8 cellular contexts compared by ENCODE assay signal in the genomic region with DNA sequence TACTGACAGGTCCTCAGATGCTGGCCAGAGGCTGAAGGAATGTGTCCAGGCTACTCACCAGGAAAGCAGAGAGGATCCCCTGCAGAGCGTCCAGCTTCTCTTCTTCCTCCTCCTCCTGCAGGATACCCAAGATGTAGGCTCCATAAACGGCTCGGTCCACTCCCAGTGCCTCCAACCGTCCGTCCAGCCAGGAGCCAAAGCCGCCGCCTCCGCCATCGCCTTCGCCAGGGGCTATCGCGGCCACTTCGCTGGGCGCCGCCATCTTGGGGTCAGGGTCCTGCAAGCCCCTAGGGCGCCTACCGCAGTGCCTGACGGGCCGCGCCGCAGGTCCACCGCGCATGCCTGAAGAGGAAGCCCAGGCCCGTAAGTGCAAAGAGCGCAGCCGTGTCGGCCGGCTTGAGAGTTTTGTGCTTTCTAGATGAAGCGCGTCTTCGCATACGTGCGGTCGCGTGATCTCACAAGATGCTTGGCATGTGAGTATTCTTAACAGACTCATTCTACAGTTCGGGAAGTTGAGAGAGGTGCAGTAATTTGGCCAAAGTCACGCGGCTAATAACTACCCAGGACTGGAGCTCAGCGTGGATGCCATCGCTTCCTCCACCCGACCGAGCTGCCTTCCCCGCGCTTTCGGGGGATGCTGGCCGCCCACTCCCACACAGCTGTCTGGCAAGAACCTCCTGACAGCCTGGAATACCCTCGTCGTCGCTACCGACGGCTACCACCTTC. TPM values are rescaled to one million over a fixed set of nuclear protein-coding genes. Genes with fewer than 3 reads are reported as not detected.
DNase-seq lines count a peak whose midpoint lies in the region; ATAC-seq lines count a peak whose summit lies in the region.

A gene with protein sequence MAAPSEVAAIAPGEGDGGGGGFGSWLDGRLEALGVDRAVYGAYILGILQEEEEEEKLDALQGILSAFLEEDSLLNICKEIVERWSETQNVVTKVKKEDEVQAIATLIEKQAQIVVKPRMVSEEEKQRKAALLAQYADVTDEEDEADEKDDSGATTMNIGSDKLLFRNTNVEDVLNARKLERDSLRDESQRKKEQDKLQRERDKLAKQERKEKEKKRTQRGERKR (minus strand): TSS at position 285 of the 726 bp plus-strand sequence. CDS start 23 bp downstream, at position 262.

- peak within 1 kb of the TSS; percentile 82 for H3K27ac ChIP-seq in cingulate gyrus (ENCODE audit: low read depth, low read length)
- H3K27ac ChIP-seq in layer of hippocampus (ENCODE audit: low read depth, low read length), result peak within 1 kb of the TSS; percentile 78

- H3K27ac Mint-ChIP-seq in activated CD4-positive, alpha-beta T cell treated with anti-CD3 and anti-CD28 coated beads for 36 hours, result peak within 1 kb of the TSS; percentile 93

- intact Hi-C loops in activated CD4-positive, alpha-beta T cell treated with anti-CD3 and anti-CD28 coated beads for 36 hours (cut with DNase I, micrococcal nuclease), result loop anchor here (1.0 to 2.0 kb wide), 4 partner anchors 19 to 371 kb away; a partner anchor contains a TSS

- POLR2A ChIA-PET in activated CD4-positive, alpha-beta T cell treated with anti-CD3 and anti-CD28 coated beads for 36 hours (lab: Charles Lee), result interaction anchor here (0.6 to 1.8 kb wide), 3 partner anchors 19 to 211 kb away, joined by 3 to 6 read pairs (median 3); a partner anchor contains a TSS

- no peaks in the 10 kb centered on the region for H3K9me3 Mint-ChIP-seq in activated CD4-positive, alpha-beta T cell treated with anti-CD3 and anti-CD28 coated beads for 36 hours (ENCODE audit: low read depth)

- CTCF ChIA-PET in activated CD4-positive, alpha-beta T cell treated with anti-CD3 and anti-CD28 coated beads for 36 hours (lab: Charles Lee), result interaction anchor here (0.7 to 1.0 kb wide), 2 partner anchors 44 to 156 kb away, joined by 3 to 5 read pairs; no protein-coding TSS in a partner anchor

- peaks cover 8% of the 10 kb centered on the region for H3K36me3 Mint-ChIP-seq in activated CD4-positive, alpha-beta T cell treated with anti-CD3 and anti-CD28 coated beads for 36 hours (ENCODE audit: low read depth)

- no peaks in the 10 kb centered on the region for H3K27me3 ChIP-seq in layer of hippocampus (ENCODE audit: control insufficient read depth, insufficient read depth, low read length)

- H3K4me3 Mint-ChIP-seq in activated CD4-positive, alpha-beta T cell treated with anti-CD3 and anti-CD28 coated beads for 36 hours, result peak within 1 kb of the TSS; percentile 86

- H3K4me1 Mint-ChIP-seq in activated CD4-positive, alpha-beta T cell treated with anti-CD3 and anti-CD28 coated beads for 36 hours, result peaks cover 26% of the 10 kb centered on the region

- DNase-seq in AG08395 (ENCODE audit: low spot score) (peak; percentile 98), NCI-H524 treated with DMSO at 0.1 percent for 48 hours (lab: John Stamatoyannopoulos, UW) (peak; percentile 63)
- peak; percentile 95 for DNase-seq in activated CD4-positive, alpha-beta T cell treated with anti-CD3 and anti-CD28 coated beads for 36 hours
- DNase-seq in stimulated activated CD4-positive, alpha-beta T cell treated with anti-CD3 and anti-CD28 coated beads, Interleukin-1b, Interleukin-23, amount 100 ng/mL, for 24 hours (ENCODE audit: low read depth in 4 of 4, low spot score in 1 of 4), result peak; percentile 85 to 87 (median 86)

- ATAC-seq in GM19023 (IDR thresholded peaks at IDR 0.05; ENCODE audit: unreplicated experiment) (peak; percentile 91), HG03439 (IDR thresholded peaks at IDR 0.05; ENCODE audit: unreplicated experiment) (peak; percentile 87)
- ATAC-seq in activated CD4-positive, alpha-beta T cell treated with anti-CD3 and anti-CD28 coated beads for 36 hours, result peak; percentile 99

- no peaks in the 10 kb centered on the region for H3K27me3 Mint-ChIP-seq in activated CD4-positive, alpha-beta T cell treated with anti-CD3 and anti-CD28 coated beads for 36 hours

RNA-seq across cellular contexts. Expression of the gene that starts here (rescaled TPM):
- total RNA-seq in activated CD4-positive, alpha-beta T cell treated with anti-CD3 and anti-CD28 coated beads for 36 hours, result 10 to 100 TPM; 31.8 to 33.7 TPM

Comparison
In these comparisons a context has a peak if more than half of its experiments do, and no peak if none do; other contexts are left out.
1. Peak in every context shown above with its lines: DNase-seq, ATAC-seq and H3K27ac ChIP-seq.